12 cellular contexts compared by ENCODE assay signal in the genomic region with DNA sequence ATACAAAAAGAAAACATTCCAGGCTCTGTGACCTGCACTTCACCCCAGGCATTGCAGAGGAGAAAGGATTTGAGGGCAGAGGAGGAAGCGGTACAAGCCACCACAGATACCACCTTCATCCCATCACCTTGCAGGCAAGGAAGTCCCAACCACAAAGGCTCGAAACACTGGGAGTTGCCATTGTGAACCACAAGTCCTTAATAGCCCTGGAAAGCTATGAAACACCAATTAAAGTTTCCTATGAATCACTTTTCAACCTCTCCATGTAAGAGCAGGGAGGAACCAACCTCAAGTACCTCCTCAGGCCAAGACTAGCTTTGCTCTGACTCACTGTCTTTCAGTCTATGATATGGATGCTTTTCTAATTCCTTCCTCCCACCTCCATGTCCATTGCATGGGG.
DNase-seq lines count a peak whose midpoint lies in the region; ATAC-seq and TF ChIP-seq lines count a peak whose summit lies in the region.
"Had no signal": no experiment of that assay in that cellular context is flagged by ENCODE, and none has a peak within 500 bp of the region (broad histone marks: within the 10 kb centered on the region; RNA-seq: fewer than 3 reads in every experiment).

No MANE protein-coding gene starts in this region.

- no peak overlapping the region for H3K4me3 ChIP-seq in astrocyte of the spinal cord (ENCODE audit: low read depth, low read length)
- H3K4me3 ChIP-seq: BLaER1, HAP-1 had no signal

- in situ Hi-C loops in astrocyte of the spinal cord (cut with HindIII; ENCODE audit: low sequenced_read_pairs): no loop called here

- peaks cover 13% of the 10 kb centered on the region for H3K4me1 Mint-ChIP-seq in stimulated activated effector memory CD8-positive, alpha-beta T cell treated with anti-CD3 and anti-CD28 coated beads, Interleukin-12 subunit alpha, Interleukin-12 subunit beta, amount 100 ng/mL, for 72 hours

- no peak overlapping the region for H3K27ac Mint-ChIP-seq in stimulated activated effector memory CD8-positive, alpha-beta T cell treated with anti-CD3 and anti-CD28 coated beads, Interleukin-12 subunit alpha, Interleukin-12 subunit beta, amount 100 ng/mL, for 72 hours
- H3K27ac Mint-ChIP-seq: activated naive CD4-positive, alpha-beta T cell treated with anti-CD3 and anti-CD28 coated beads, Interleukin-2, amount 10 ng/mL, durations not matched to agents 7 days and 5 days had no signal

- H3K9me3 Mint-ChIP-seq in stimulated activated effector memory CD8-positive, alpha-beta T cell treated with anti-CD3 and anti-CD28 coated beads, Interleukin-12 subunit alpha, Interleukin-12 subunit beta, amount 100 ng/mL, for 72 hours: no peaks in the 10 kb centered on the region
- H3K9me3 Mint-ChIP-seq: activated naive CD4-positive, alpha-beta T cell treated with anti-CD3 and anti-CD28 coated beads, Interleukin-2, amount 10 ng/mL, durations not matched to agents 7 days and 5 days had no signal

- no peak overlapping the region for H3K4me3 Mint-ChIP-seq in stimulated activated effector memory CD8-positive, alpha-beta T cell treated with anti-CD3 and anti-CD28 coated beads, Interleukin-12 subunit alpha, Interleukin-12 subunit beta, amount 100 ng/mL, for 72 hours
- H3K4me3 Mint-ChIP-seq: activated naive CD4-positive, alpha-beta T cell treated with anti-CD3 and anti-CD28 coated beads, Interleukin-2, amount 10 ng/mL, durations not matched to agents 7 days and 5 days had no signal

- TF ChIP-seq CTCF in astrocyte of the spinal cord (IDR thresholded peaks at IDR 0.05; ENCODE audit: low read depth, low read length): no peak

- ATAC-seq in stimulated activated effector memory CD8-positive, alpha-beta T cell treated with anti-CD3 and anti-CD28 coated beads, Interleukin-12 subunit alpha, Interleukin-12 subunit beta, amount 100 ng/mL, for 72 hours: peak; percentile 58
- no peak for ATAC-seq in GM19324 (IDR thresholded peaks at IDR 0.05; ENCODE audit: low FRiP score, unreplicated experiment)

- peaks cover 4% of the 10 kb centered on the region for H3K36me3 Mint-ChIP-seq in stimulated activated effector memory CD8-positive, alpha-beta T cell treated with anti-CD3 and anti-CD28 coated beads, Interleukin-12 subunit alpha, Interleukin-12 subunit beta, amount 100 ng/mL, for 72 hours
- H3K36me3 Mint-ChIP-seq: activated naive CD4-positive, alpha-beta T cell treated with anti-CD3 and anti-CD28 coated beads, Interleukin-2, amount 10 ng/mL, durations not matched to agents 7 days and 5 days had no signal

- DNase-seq in activated naive CD4-positive, alpha-beta T cell treated with Interleukin-2 at 50 U/mL for 16 hours: peak; percentile 12
- no peak for DNase-seq in activated naive CD4-positive, alpha-beta T cell treated with anti-CD3 and anti-CD28 coated beads, Interleukin-2, amount 50 U/mL, for 16 hours
- DNase-seq in MV-4-11 (lab: John Stamatoyannopoulos, UW) (peak; percentile 76), astrocyte of the spinal cord (ENCODE audit: low read depth, low spot score) (peak; percentile 89), NCI-H1105 treated with DMSO at 0.1 percent for 48 hours (lab: John Stamatoyannopoulos, UW) (no peak)
- DNase-seq in stimulated activated effector memory CD8-positive, alpha-beta T cell treated with anti-CD3 and anti-CD28 coated beads, Interleukin-12 subunit alpha, Interleukin-12 subunit beta, amount 100 ng/mL, for 72 hours (ENCODE audit: low spot score in 2 of 2): no peak
- DNase-seq in activated CD4-positive, CD25-positive, alpha-beta regulatory T cell treated with anti-CD3 and anti-CD28 coated beads, Interleukin-2, amount 50 U/mL, for 72 hours: no peak
- DNase-seq: activated naive CD4-positive, alpha-beta T cell treated with anti-CD3 and anti-CD28 coated beads, Interleukin-2, amount 10 ng/mL, durations not matched to agents 7 days and 5 days; kidney had no signal

Comparison
In these comparisons a context has a peak if more than half of its experiments do, and no peak if none do; other contexts are left out.
1. DNase-seq: peak in activated naive CD4-positive, alpha-beta T cell treated with Interleukin-2 at 50 U/mL for 16 hours (single experiment), MV-4-11 (single experiment) and astrocyte of the spinal cord (single experiment); none in activated naive CD4-positive, alpha-beta T cell treated with anti-CD3 and anti-CD28 coated beads, Interleukin-2, amount 50 U/mL, for 16 hours (single experiment), stimulated activated effector memory CD8-positive, alpha-beta T cell treated with anti-CD3 and anti-CD28 coated beads, Interleukin-12 subunit alpha, Interleukin-12 subunit beta, amount 100 ng/mL, for 72 hours (0 of 2), activated CD4-positive, CD25-positive, alpha-beta regulatory T cell treated with anti-CD3 and anti-CD28 coated beads, Interleukin-2, amount 50 U/mL, for 72 hours (single experiment) and NCI-H1105 treated with DMSO at 0.1 percent for 48 hours (single experiment).